ENCODE assay signal across 19 cellular contexts in the genomic region with DNA sequence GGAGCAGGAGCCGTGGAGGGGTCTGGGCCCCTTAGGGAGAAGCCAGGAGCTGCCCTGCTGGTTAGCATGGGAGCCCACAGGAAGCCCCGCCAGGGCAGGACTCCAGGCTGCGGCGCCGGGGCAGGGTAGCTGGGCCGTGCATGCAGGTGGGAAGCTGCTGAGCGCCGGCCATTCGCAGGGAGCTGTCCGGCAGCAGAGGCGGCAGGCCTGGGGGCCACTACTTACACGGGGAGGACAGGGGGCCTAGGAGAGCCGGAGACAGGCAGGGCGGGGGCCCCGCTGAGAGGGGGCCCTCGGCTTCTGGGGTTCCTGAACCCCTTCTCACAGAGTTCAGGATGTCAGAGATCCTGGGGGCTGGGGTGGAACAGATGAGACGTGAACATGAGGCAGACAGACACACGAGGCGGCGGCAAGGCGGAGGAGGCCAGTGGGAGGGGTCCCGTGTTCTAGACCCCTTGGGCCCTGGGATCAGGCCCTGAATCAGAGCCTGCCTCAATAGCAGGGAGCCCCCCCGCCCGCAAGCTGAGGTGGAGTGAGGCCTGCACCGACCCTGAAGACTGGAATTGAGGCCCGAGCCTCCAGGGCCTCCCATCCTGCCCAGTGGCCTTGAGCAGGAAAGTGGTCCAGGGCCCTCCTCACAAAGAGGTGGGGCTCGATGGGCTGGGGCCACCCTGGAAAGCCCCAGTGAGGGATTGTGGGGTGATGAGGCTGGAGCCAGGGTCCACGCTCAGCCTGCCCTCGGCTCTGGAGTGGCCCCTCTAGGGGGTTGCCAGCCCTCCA. TPM values are rescaled to one million over a fixed set of nuclear protein-coding genes. Genes with fewer than 3 reads are reported as not detected.
A peak's percentile ranks its signal among the peaks of the same experiment; 100 is the strongest.
DNase-seq lines count a peak whose midpoint lies in the region; ATAC-seq, FAIRE-seq and TF ChIP-seq lines count a peak whose summit lies in the region.
"Had no signal": no experiment of that assay in that cellular context is flagged by ENCODE, and none has a peak within 500 bp of the region (broad histone marks: within the 10 kb centered on the region; RNA-seq: fewer than 3 reads in every experiment).

No MANE protein-coding gene starts in this region.

- no peak for FAIRE-seq in K562 (lab: Jason Lieb, UNC)
- FAIRE-seq: A549, G401.6 had no signal

- H3K9ac ChIP-seq in K562 (ENCODE audit: insufficient read depth in 1 of 2, low read depth in 2 of 2, low read length in 2 of 2) = peak overlapping the region in 1 of 2 experiments; percentile 26; a peak in 1 of 4 replicates

- peaks cover 9% of the 10 kb centered on the region for H3K4me1 Mint-ChIP-seq in GM23338
- H3K4me1 Mint-ChIP-seq: CD4-positive, alpha-beta memory T cell had no signal

- H3K36me3 ChIP-seq in GM23338 (ENCODE audit: insufficient read depth) (no peaks in the 10 kb centered on the region), K562 (ENCODE audit: control insufficient read depth, insufficient read depth, low read length) (no peaks in the 10 kb centered on the region)

- no peak overlapping the region for H3K27ac ChIP-seq in GM23338 (ENCODE audit: low read depth)
- no peak overlapping the region for H3K27ac ChIP-seq in K562 (ENCODE audit: extremely low read depth, low read depth, low read length)
- H3K27ac ChIP-seq: A549 had no signal

- H4K20me1 ChIP-seq in GM23338 (replicated peaks; ENCODE audit: insufficient read depth) (no peaks in the 10 kb centered on the region), K562 (replicated peaks; ENCODE audit: control insufficient read depth, insufficient read depth, low read length) (peaks cover 9% of the 10 kb centered on the region; the same call in 1 of the 2 replicates)

- H3K9me3 ChIP-seq in K562 (replicated peaks; ENCODE audit: control insufficient read depth, insufficient read depth, low read depth, low read length) = no peaks in the 10 kb centered on the region
- H3K9me3 ChIP-seq: A549, Caco-2 had no signal

- TF ChIP-seq RAD21 in Ishikawa (IDR thresholded peaks at IDR 0.05; ENCODE audit: low read depth) (no peak), K562 (CRISPR knock-in tag; conservative IDR thresholded peaks at IDR 0.05 in 1 of 2, IDR thresholded peaks at IDR 0.05 in 1 of 2) (no peak)

- in situ Hi-C loops in K562 (cut with MboI) = no loop called here

- TF ChIP-seq CTCF in GM23338 (conservative IDR thresholded peaks at IDR 0.05; ENCODE audit: low read depth in 2 of 2) (no peak), K562 (IDR thresholded peaks at IDR 0.05 in 2 of 3, conservative IDR thresholded peaks at IDR 0.05 in 1 of 3; ENCODE audit: insufficient read depth in 2 of 3, low read depth in 1 of 3, low read length in 3 of 3) (no peak)

- no peak overlapping the region for H2AFZ ChIP-seq in GM23338
- no peak overlapping the region for H2AFZ ChIP-seq in K562 (ENCODE audit: low read depth, low read length)

- H3K4me3 ChIP-seq in GM23338 = no peak overlapping the region
- H3K4me3 ChIP-seq in K562 = no peak overlapping the region
- H3K4me3 ChIP-seq: A549 had no signal

- H3K9me2 ChIP-seq in GM23338 (ENCODE audit: insufficient read depth) = no peaks in the 10 kb centered on the region

- H3K9me1 ChIP-seq in K562 (ENCODE audit: control insufficient read depth, insufficient read depth, low read length) = no peaks in the 10 kb centered on the region

- POLR2A ChIA-PET in K562 (lab: Yijun Ruan, JAX) = interaction anchor here (1.4 to 1.6 kb wide), 2 partner anchors 8 to 49 kb away, joined by 3 to 5 read pairs; no protein-coding TSS in a partner anchor

- peaks cover 8% of the 10 kb centered on the region for H3K27me3 Mint-ChIP-seq in GM23338 (ENCODE audit: insufficient read depth, low read depth, poor library complexity)

- H3F3A ChIP-seq in GM23338 (replicated peaks; ENCODE audit: low read depth) = no peaks in the 10 kb centered on the region

- H3K79me2 ChIP-seq in GM23338 (replicated peaks; ENCODE audit: insufficient read depth) (no peaks in the 10 kb centered on the region), K562 (ENCODE audit: control insufficient read depth, insufficient read depth, low read length) (no peaks in the 10 kb centered on the region)

- no peak for DNase-seq in GM23338 (ENCODE audit: low spot score)
- no peak for DNase-seq in K562 (ENCODE audit: extremely low read depth in 1 of 4, low spot score in 3 of 4)
- DNase-seq in NCI-H1694 (lab: John Stamatoyannopoulos, UW) = no peak
- no peak for DNase-seq in OCI-M2 (lab: John Stamatoyannopoulos, UW; ENCODE audit: unreplicated experiment)
- DNase-seq: 8988T; ACHN; C1 segment of cervical spinal cord; Caco-2; CD4-positive, alpha-beta memory T cell; DMS153; DND-41; H9; HFFc6 had no signal

- TF ChIP-seq EP300 in Ishikawa (IDR thresholded peaks at IDR 0.05; ENCODE audit: borderline replicate concordance) (no peak), K562 (IDR thresholded peaks at IDR 0.05; ENCODE audit: low read length) (no peak)

- no peak overlapping the region for H3K4me3 Mint-ChIP-seq in GM23338
- H3K4me3 Mint-ChIP-seq: CD4-positive, alpha-beta memory T cell; H9; HFFc6 had no signal

- TF ChIP-seq POLR2A in K562 (conservative IDR thresholded peaks at IDR 0.05) = no peak

- H3K4me1 ChIP-seq in GM23338 (ENCODE audit: insufficient read depth) (no peaks in the 10 kb centered on the region), K562 (replicated peaks in 1 of 2; ENCODE audit: control insufficient read depth in 2 of 2, insufficient read depth in 2 of 2, low read length in 2 of 2) (peaks cover 0 to 50% of the 10 kb centered on the region in 2 experiments; a peak in 2 of 5 replicates)
- H3K4me1 ChIP-seq: A549, Caco-2 had no signal

- intact Hi-C loops in K562 (cut with micrococcal nuclease) = no loop called here

- CTCF ChIA-PET in K562 (lab: Yijun Ruan, JAX; ENCODE audit: low intra/inter-chr PET ratio) = no interaction called here

- BruUV-seq in K562 (replicated peaks; lab: Mats Ljungman, UMichigan) = no TSS peak

- 3% methylated on average over 23 of the region's 29 CpGs for WGBS in K562 (ENCODE audit: insufficient coverage, low coverage, missing lambda C conversion rate)

- H3K4me2 ChIP-seq in GM23338 = no peak overlapping the region
- H3K4me2 ChIP-seq in K562 (ENCODE audit: insufficient read depth, low read length) = no peak overlapping the region
- H3K4me2 ChIP-seq: A549 had no signal

- H3K36me3 Mint-ChIP-seq in GM23338 (ENCODE audit: low read depth) = no peaks in the 10 kb centered on the region
- H3K36me3 Mint-ChIP-seq: CD4-positive, alpha-beta memory T cell had no signal

- no peak overlapping the region for H3K27ac Mint-ChIP-seq in GM23338
- H3K27ac Mint-ChIP-seq: CD4-positive, alpha-beta memory T cell; H9; HFFc6 had no signal

- ATAC-seq in GM23338 = peak; percentile 18
- peak; percentile 29; the same call in 2 of the 3 replicates for ATAC-seq in K562
- ATAC-seq in GM18867 (IDR thresholded peaks at IDR 0.05; ENCODE audit: unreplicated experiment) = no peak
- ATAC-seq: HCT116 had no signal

- H3K27me3 ChIP-seq in GM23338 (ENCODE audit: insufficient read depth) (no peaks in the 10 kb centered on the region), K562 (ENCODE audit: control insufficient read depth in 2 of 2, insufficient read depth in 2 of 2, low read length in 2 of 2) (peaks cover 21 to 79% of the 10 kb centered on the region in 2 experiments; a peak in 4 of 5 replicates)

- no peaks in the 10 kb centered on the region for H3K9me3 Mint-ChIP-seq in GM23338
- H3K9me3 Mint-ChIP-seq: CD4-positive, alpha-beta memory T cell; H9; HFFc6 had no signal

TF ChIP-seq in K562, 482 proteins besides CTCF, POLR2A, EP300 and RAD21 (continues in another document):
- TF ChIP-seq MAZ (CRISPR knock-in tag; conservative IDR thresholded peaks at IDR 0.05 in 1 of 2, IDR thresholded peaks at IDR 0.05 in 1 of 2) = no peak

RNA-seq across cellular contexts. Expression of a gene that starts 28.0 kb away (rescaled TPM):
- total RNA-seq in GM23338 (2014; rRNA removed; shearing (Covaris generic)) = 94.5 and 114 TPM in 2 replicates
- 29.2 and 33.5 TPM in 2 replicates for polyA plus RNA-seq in GM23338 (2016; fragmentation: Nextera tagmentation; extraction: Ambion mirVana)
- total RNA-seq in K562 (2011; cell fraction: chromatin; rRNA removed; ENCODE audit: low replicate concordance) = 52.9 and 122 TPM in 2 replicates
- total RNA-seq in K562 (2011; cell fraction: nucleolus; rRNA removed) = 80.8 and 98.2 TPM in 2 replicates
- total RNA-seq in K562 (2011; cell fraction: nucleoplasm; rRNA removed) = 90.6 and 91.5 TPM in 2 replicates
- total RNA-seq in K562 (2014; rRNA removed) = 82.0 and 96.9 TPM in 2 replicates
- 52.0 and 57.7 TPM in 2 replicates for total RNA-seq in K562 (2014; rRNA removed; fragmentation: Illumina TruSeq; extraction: Trizol)
- 56.9 and 59.5 TPM in 2 replicates for total RNA-seq in K562 (2015; rRNA removed; fragmentation: Illumina TruSeq; extraction: Trizol)
- 73.2 and 80.6 TPM in 2 replicates for total RNA-seq in K562 (2021)
- 90.6 and 96.8 TPM in 2 replicates for polyA plus RNA-seq in K562 (2011; rRNA removed)
- 88.6 and 98.5 TPM in 2 replicates for polyA plus RNA-seq in K562 (2011; cell fraction: cytosol; rRNA removed)
- polyA plus RNA-seq in K562 (2011; cell fraction: nucleus; rRNA removed) = 128 and 156 TPM in 2 replicates
- polyA plus RNA-seq in K562 (2012) = 75.1 and 76.7 TPM in 2 replicates
- 73.0 and 80.6 TPM in 2 replicates for polyA plus RNA-seq in K562 (2014; fragmentation: Illumina TruSeq; extraction: Trizol)
- 1 to 10 TPM; 1.6 to 2.8 TPM for polyA plus RNA-seq in K562 (2014; fragmentation: Nextera tagmentation; extraction: Ambion mirVana)
- 75.1 and 96.5 TPM in 2 replicates for polyA plus RNA-seq in K562 (2014; rRNA removed)
- 46.0 and 54.8 TPM in 2 replicates for polyA minus RNA-seq in K562 (2011; rRNA and poly(A)+ RNA removed)
- 25.1 and 28.8 TPM in 2 replicates for polyA minus RNA-seq in K562 (2011; cell fraction: cytosol; rRNA and poly(A)+ RNA removed)
- 46.4 and 60.2 TPM in 2 replicates for polyA minus RNA-seq in K562 (2011; cell fraction: nucleus; rRNA and poly(A)+ RNA removed)

RNA-seq across cellular contexts. Expression of a gene that starts 39.5 kb away (rescaled TPM):
- 7.3 and 9.3 TPM in 2 replicates for total RNA-seq in GM23338 (2014; rRNA removed; shearing (Covaris generic))
- 6.1 and 7.7 TPM in 2 replicates for polyA plus RNA-seq in GM23338 (2016; fragmentation: Nextera tagmentation; extraction: Ambion mirVana)
- not detected in 2 replicates for total RNA-seq in K562 (2011; cell fraction: chromatin; rRNA removed; ENCODE audit: low replicate concordance)
- not detected in 2 replicates for total RNA-seq in K562 (2011; cell fraction: nucleolus; rRNA removed)
- not detected in 2 replicates for total RNA-seq in K562 (2011; cell fraction: nucleoplasm; rRNA removed)
- total RNA-seq in K562 (2014; rRNA removed) = 0.14 and 0.16 TPM in 2 replicates
- 0.18 TPM in 1 of 2 replicates, not detected in the other for total RNA-seq in K562 (2014; rRNA removed; fragmentation: Illumina TruSeq; extraction: Trizol)
- total RNA-seq in K562 (2015; rRNA removed; fragmentation: Illumina TruSeq; extraction: Trizol) = 0.11 TPM in 1 of 2 replicates, not detected in the other
- 0.11 and 0.22 TPM in 2 replicates for total RNA-seq in K562 (2021)
- polyA plus RNA-seq in K562 (2011; rRNA removed) = not detected in 2 replicates
- polyA plus RNA-seq in K562 (2011; cell fraction: cytosol; rRNA removed) = 0.04 and 0.09 TPM in 2 replicates
- 0.13 TPM in 1 of 2 replicates, not detected in the other for polyA plus RNA-seq in K562 (2011; cell fraction: nucleus; rRNA removed)
- polyA plus RNA-seq in K562 (2012) = 0.79 and 1.2 TPM in 2 replicates
- polyA plus RNA-seq in K562 (2014; fragmentation: Illumina TruSeq; extraction: Trizol) = not detected in 2 replicates
- under 1 TPM; 0.25 to 0.55 TPM for polyA plus RNA-seq in K562 (2014; fragmentation: Nextera tagmentation; extraction: Ambion mirVana)
- polyA plus RNA-seq in K562 (2014; rRNA removed) = 0.13 and 0.35 TPM in 2 replicates
- not detected in 2 replicates for polyA minus RNA-seq in K562 (2011; rRNA and poly(A)+ RNA removed)
- not detected in 2 replicates for polyA minus RNA-seq in K562 (2011; cell fraction: cytosol; rRNA and poly(A)+ RNA removed)
- polyA minus RNA-seq in K562 (2011; cell fraction: nucleus; rRNA and poly(A)+ RNA removed) = not detected in 2 replicates
- total RNA-seq: Caco-2, H4 had no signal
